In the genomic region with DNA sequence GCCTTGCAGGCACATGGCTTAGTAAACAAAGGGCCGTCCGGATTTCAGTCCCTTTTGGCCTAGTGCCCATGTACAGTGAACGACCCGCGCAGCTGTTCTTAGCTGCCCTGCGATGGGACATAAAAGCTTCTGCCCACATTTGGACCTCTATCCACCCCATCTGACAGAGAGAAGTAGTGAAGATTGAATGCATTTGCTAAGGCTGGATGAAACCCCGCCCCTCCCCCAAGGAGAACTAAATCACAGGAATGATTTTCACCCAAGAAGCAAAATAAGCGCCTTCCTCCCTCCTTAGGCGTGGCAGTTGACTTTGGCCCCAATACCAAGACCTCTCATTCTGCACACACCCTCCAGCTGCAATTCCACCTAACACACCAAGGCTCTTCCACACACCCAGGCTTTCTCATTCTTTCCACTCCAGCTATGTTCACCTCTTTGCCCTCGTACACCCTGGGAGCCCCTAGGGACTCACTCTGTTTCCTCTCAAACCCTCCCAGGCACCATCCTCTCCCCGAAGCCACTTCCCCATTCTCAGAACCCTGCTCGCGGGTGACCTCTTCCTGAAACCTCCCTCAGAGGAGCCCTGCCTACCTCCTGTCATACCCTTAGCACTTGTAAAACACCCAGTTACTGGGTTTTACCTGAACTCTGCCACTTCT, we compare ENCODE assay signal across 8 cellular contexts. TPM values are rescaled to one million over a fixed set of nuclear protein-coding genes. Genes with fewer than 3 reads are reported as not detected.
A peak's percentile ranks its signal among the peaks of the same experiment; 100 is the strongest.
DNase-seq lines count a peak whose midpoint lies in the region; ATAC-seq and TF ChIP-seq lines count a peak whose summit lies in the region.

No MANE protein-coding gene starts in this region.

- no peak for TF ChIP-seq CTCF in GM06990 (IDR thresholded peaks at IDR 0.05; ENCODE audit: insufficient read depth, low read length, poor library complexity, severe bottlenecking)

- H3K4me3 ChIP-seq in GM06990 (replicated peaks; ENCODE audit: low read depth, low read length): no peak overlapping the region

- H3K27me3 ChIP-seq in GM06990 (replicated peaks; ENCODE audit: control insufficient read depth, insufficient read depth, low read length): no peaks in the 10 kb centered on the region

- no peaks in the 10 kb centered on the region for H3K36me3 Mint-ChIP-seq in T-cell

- CTCF ChIA-PET in T-cell (lab: Charles Lee): no interaction called here

- DNase-seq in GM06990 (ENCODE audit: extremely low read depth, insufficient read length) (peak; percentile 38), T-cell (peak in 1 of 34 experiments; percentile 33), left lobe of liver (ENCODE audit: low spot score) (no peak), amygdala (lab: John Stamatoyannopoulos, UW) (no peak), epidermal melanocyte (ENCODE audit: insufficient read length, low spot score) (no peak)
- DNase-seq in central memory CD4-positive, alpha-beta T cell: no peak

- ATAC-seq in GM19455 (IDR thresholded peaks at IDR 0.05; ENCODE audit: unreplicated experiment) (peak; percentile 85), HG03457 (IDR thresholded peaks at IDR 0.05; ENCODE audit: unreplicated experiment) (peak; percentile 96), T-cell (replicated peaks in 1 of 4) (peak in 3 of 4 experiments; percentile 31 to 42 (median 41)), left lobe of liver (peak; percentile 58)

- no peaks in the 10 kb centered on the region for H3K9me3 Mint-ChIP-seq in T-cell

- H3K27ac Mint-ChIP-seq in T-cell: peak overlapping the region in 1 of 2 donors; percentile 16

- H3K27me3 Mint-ChIP-seq in T-cell: peaks cover 16 to 17% of the 10 kb centered on the region in 2 donors

- no peaks in the 10 kb centered on the region for H3K36me3 ChIP-seq in GM06990 (ENCODE audit: control insufficient read depth, insufficient read depth, low read length)

- H3K4me3 Mint-ChIP-seq in T-cell: no peak overlapping the region

- POLR2A ChIA-PET in T-cell (lab: Charles Lee): no interaction called here

- peaks cover 6 to 8% (median 8%) of the 10 kb centered on the region in 3 donors for H3K4me1 Mint-ChIP-seq in T-cell

RNA-seq across cellular contexts. Expression of gene HRH1, which starts 14.1 kb away (rescaled TPM):
- total RNA-seq in T-cell (1 to 10 TPM in 1 of 5 donors, under 1 TPM in 2, not detected in 2; 0.19 to 2.0 (median 0.46) TPM), left lobe of liver (0.50 TPM)

Comparison
In these comparisons a context has a peak if more than half of its experiments do, and no peak if none do; other contexts are left out.
1. ATAC-seq: peak in every context shown above with its lines; median percentile 96 in HG03457; 85 in GM19455; 58 in left lobe of liver; 41 in T-cell.